39 cellular contexts compared by ENCODE assay signal in genomic region chr5:152388610-152389009, GRCh38. TPM values are rescaled to one million over a fixed set of nuclear protein-coding genes. Genes with fewer than 3 reads are reported as not detected.
"Had no signal": no experiment of that assay in that cellular context is flagged by ENCODE, and none has a peak within 500 bp of the region (broad histone marks: within the 10 kb centered on the region; RNA-seq: fewer than 3 reads in every experiment).

No MANE protein-coding gene starts in this region.

- H3K27me3 ChIP-seq: MG63 had no signal

- H3K27ac ChIP-seq: KMS-11 had no signal

- H3K4me2 ChIP-seq: KMS-11 had no signal

- H3K4me3 ChIP-seq: MG63 had no signal

- DNase-seq: Karpas-422, Kasumi-1, KG1, MM.1S, MV-4-11, NCI-H1048, NCI-H1092, NCI-H1092 treated with DMSO at 0.1 percent for 48 hours, NCI-H1105, NCI-H1105 treated with DMSO at 0.1 percent for 48 hours, NCI-H1417, NCI-H1417 treated with DMSO at 0.1 percent for 48 hours, NCI-H1436, NCI-H1436 treated with DMSO at 0.1 percent for 48 hours, NCI-H1694, NCI-H1694 treated with DMSO at 0.1 percent for 48 hours, NCI-H187, NCI-H187 treated with DMSO at 0.1 percent for 48 hours, NCI-H1930, NCI-H2029, NCI-H2029 treated with DMSO at 0.1 percent for 48 hours, NCI-H2081, NCI-H2081 treated with DMSO at 0.1 percent for 48 hours, NCI-H2107, NCI-H2171, NCI-H2171 treated with DMSO at 0.1 percent for 48 hours, NCI-H2227 treated with DMSO at 0.1 percent for 48 hours, NCI-H226, NCI-H345, NCI-H446, NCI-H446 treated with DMSO at 0.1 percent for 48 hours, NCI-H510A, NCI-H510A treated with DMSO at 0.1 percent for 48 hours had no signal

- H3K36me3 ChIP-seq: MG63 had no signal

RNA-seq across cellular contexts. Expression of gene NMUR2, which starts 16.5 kb away (rescaled TPM):
- total RNA-seq: LHCN-M2, M059J, MCF 10A, NCI-H460 had no signal
